Comparison of ENCODE assay signal across 24 cellular contexts in the genomic region with DNA sequence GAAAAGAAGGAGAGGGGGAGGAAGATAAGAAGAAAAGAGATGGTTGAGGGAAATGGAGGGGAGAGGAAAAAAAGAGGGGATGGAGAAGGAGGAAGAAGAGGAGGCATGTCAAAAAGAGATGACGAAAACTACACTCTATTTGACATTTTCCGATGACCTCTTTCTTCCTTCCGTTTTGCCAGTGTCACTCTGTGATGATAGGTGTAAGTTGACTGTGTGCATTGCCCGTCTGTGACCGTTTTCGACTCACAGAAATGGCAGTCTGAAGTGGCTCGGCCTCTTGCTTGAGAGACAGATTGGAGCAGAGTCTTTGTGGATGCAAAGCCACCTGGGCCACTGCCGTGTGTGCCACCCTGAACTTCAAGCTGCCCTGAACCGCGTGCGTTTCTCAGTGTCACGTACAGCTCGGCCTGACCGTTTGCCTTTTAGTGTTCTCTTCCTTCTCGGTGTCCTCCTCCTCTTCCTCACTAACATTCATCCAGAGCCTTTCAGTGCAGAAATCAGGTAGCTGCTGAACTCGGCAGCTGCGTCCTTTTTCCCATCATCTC. TPM values are rescaled to one million over a fixed set of nuclear protein-coding genes. Genes with fewer than 3 reads are reported as not detected.
A peak's percentile ranks its signal among the peaks of the same experiment; 100 is the strongest.
DNase-seq lines count a peak whose midpoint lies in the region; ATAC-seq, FAIRE-seq and TF ChIP-seq lines count a peak whose summit lies in the region.
"Had no signal": no experiment of that assay in that cellular context is flagged by ENCODE, and none has a peak within 500 bp of the region (broad histone marks: within the 10 kb centered on the region; RNA-seq: fewer than 3 reads in every experiment).

No MANE protein-coding gene starts in this region.

- H3K27ac Mint-ChIP-seq in stimulated activated naive CD8-positive, alpha-beta T cell treated with anti-CD3 and anti-CD28 coated beads, Interleukin-15, Interleukin-2, amounts not matched to agents 100 ng/mL and 50 ng/mL, for 24 hours, result peak overlapping the region; percentile 55
- H3K27ac Mint-ChIP-seq in stimulated activated naive CD8-positive, alpha-beta T cell treated with anti-CD3 and anti-CD28 coated beads, Interleukin-15, amount 100 ng/mL, for 72 hours, result peak overlapping the region in 1 of 2 donors; percentile 15
- peak overlapping the region; percentile 52 for H3K27ac Mint-ChIP-seq in activated CD4-positive, alpha-beta memory T cell treated with anti-CD3 and anti-CD28 coated beads for 36 hours

- WGBS in esophagus squamous epithelium, 2 donors, result 79 to 88% methylated on average over 17 of the region's 17 CpGs
- WGBS in pancreas, 2 donors, result 90% methylated on average over 17 of the region's 17 CpGs

- H3K4me1 ChIP-seq in esophagus squamous epithelium (peaks cover 5 to 63% (median 35%) of the 10 kb centered on the region in 3 donors), pancreas (peaks cover 0 to 6% (median 0%) of the 10 kb centered on the region in 3 donors)

- no peak for DNase-seq in stimulated activated naive CD8-positive, alpha-beta T cell treated with anti-CD3 and anti-CD28 coated beads, Interleukin-15, amount 100 ng/mL, for 72 hours
- DNase-seq in activated CD4-positive, alpha-beta memory T cell treated with anti-CD3 and anti-CD28 coated beads for 36 hours, result no peak
- DNase-seq in esophagus squamous epithelium (lab: John Stamatoyannopoulos, UW) (no peak), pancreas (no peak), HUDEP-2 (lab: John Stamatoyannopoulos, UW; ENCODE audit: unreplicated experiment in 76 of 76) (no peak), Kasumi-1 (lab: John Stamatoyannopoulos, UW) (no peak)
- DNase-seq: activated CD8-positive, alpha-beta memory T cell treated with anti-CD3 and anti-CD28 coated beads for 24 hours; central memory CD4-positive, alpha-beta T cell; DMS153; dorsolateral prefrontal cortex; erythroblast; foreskin melanocyte; mucosa of descending colon; NCI-H1092 treated with DMSO at 0.1 percent for 48 hours; NCI-H1930; NCI-H2227 treated with DMSO at 0.1 percent for 48 hours; right cardiac atrium; stimulated activated CD4-positive, alpha-beta T cell treated with anti-CD3 and anti-CD28 coated beads, Interleukin-4, amount 100 ng/mL, for 24 hours; stimulated activated naive CD4-positive, alpha-beta T cell treated with Interleukin-2 at 50 U/mL for 16 hours had no signal

- H3K36me3 ChIP-seq in esophagus squamous epithelium (peaks cover 12 to 78% (median 22%) of the 10 kb centered on the region in 3 donors), pancreas (no peaks in the 10 kb centered on the region)

- H3K4me3 ChIP-seq in esophagus squamous epithelium (no peak overlapping the region), pancreas (no peak overlapping the region)
- H3K4me3 ChIP-seq: dorsolateral prefrontal cortex, mucosa of descending colon had no signal

- H3K27ac ChIP-seq in esophagus squamous epithelium (peak overlapping the region in 3 of 4 donors; percentile 27 to 45 (median 38)), pancreas (no peak overlapping the region)

- no peak for FAIRE-seq in pancreas (lab: Jason Lieb, UNC)
- FAIRE-seq: astrocyte, islet of Langerhans had no signal

- peaks cover 46% of the 10 kb centered on the region for H3K36me3 Mint-ChIP-seq in stimulated activated naive CD8-positive, alpha-beta T cell treated with anti-CD3 and anti-CD28 coated beads, Interleukin-15, Interleukin-2, amounts not matched to agents 100 ng/mL and 50 ng/mL, for 24 hours (ENCODE audit: low read depth)
- peaks cover 52% of the 10 kb centered on the region for H3K36me3 Mint-ChIP-seq in activated CD4-positive, alpha-beta memory T cell treated with anti-CD3 and anti-CD28 coated beads for 36 hours

- no peaks in the 10 kb centered on the region for H3K27me3 Mint-ChIP-seq in stimulated activated naive CD8-positive, alpha-beta T cell treated with anti-CD3 and anti-CD28 coated beads, Interleukin-15, Interleukin-2, amounts not matched to agents 100 ng/mL and 50 ng/mL, for 24 hours
- no peaks in the 10 kb centered on the region for H3K27me3 Mint-ChIP-seq in stimulated activated naive CD8-positive, alpha-beta T cell treated with anti-CD3 and anti-CD28 coated beads, Interleukin-15, amount 100 ng/mL, for 72 hours
- no peaks in the 10 kb centered on the region for H3K27me3 Mint-ChIP-seq in activated CD4-positive, alpha-beta memory T cell treated with anti-CD3 and anti-CD28 coated beads for 36 hours

- TF ChIP-seq CTCF in esophagus squamous epithelium (IDR thresholded peaks at IDR 0.05), result no peak
- TF ChIP-seq CTCF in pancreas (IDR thresholded peaks at IDR 0.05), result no peak

- no peaks in the 10 kb centered on the region for H3K9me3 ChIP-seq in esophagus squamous epithelium
- no peaks in the 10 kb centered on the region for H3K9me3 ChIP-seq in pancreas
- H3K9me3 ChIP-seq: mucosa of descending colon had no signal

- POLR2A ChIA-PET in activated CD4-positive, alpha-beta memory T cell treated with anti-CD3 and anti-CD28 coated beads for 36 hours (lab: Charles Lee), result no interaction called here

- H3K27me3 ChIP-seq in esophagus squamous epithelium (no peaks in the 10 kb centered on the region), pancreas (no peaks in the 10 kb centered on the region)
- H3K27me3 ChIP-seq: dorsolateral prefrontal cortex had no signal

- no peaks in the 10 kb centered on the region for H3K9me3 Mint-ChIP-seq in stimulated activated naive CD8-positive, alpha-beta T cell treated with anti-CD3 and anti-CD28 coated beads, Interleukin-15, Interleukin-2, amounts not matched to agents 100 ng/mL and 50 ng/mL, for 24 hours
- H3K9me3 Mint-ChIP-seq in stimulated activated naive CD8-positive, alpha-beta T cell treated with anti-CD3 and anti-CD28 coated beads, Interleukin-15, amount 100 ng/mL, for 72 hours, result no peaks in the 10 kb centered on the region
- H3K9me3 Mint-ChIP-seq in activated CD4-positive, alpha-beta memory T cell treated with anti-CD3 and anti-CD28 coated beads for 36 hours, result peaks cover 2% of the 10 kb centered on the region
- H3K9me3 Mint-ChIP-seq: activated naive CD4-positive, alpha-beta T cell treated with anti-CD3 and anti-CD28 coated beads, Interleukin-2, amount 50 U/mL, for 72 hours; neural crest cell had no signal

- no peak for ATAC-seq in stimulated activated naive CD8-positive, alpha-beta T cell treated with anti-CD3 and anti-CD28 coated beads, Interleukin-15, amount 100 ng/mL, for 72 hours
- no peak for ATAC-seq in pancreas

- no peak overlapping the region for H3K4me3 Mint-ChIP-seq in stimulated activated naive CD8-positive, alpha-beta T cell treated with anti-CD3 and anti-CD28 coated beads, Interleukin-15, Interleukin-2, amounts not matched to agents 100 ng/mL and 50 ng/mL, for 24 hours
- H3K4me3 Mint-ChIP-seq in stimulated activated naive CD8-positive, alpha-beta T cell treated with anti-CD3 and anti-CD28 coated beads, Interleukin-15, amount 100 ng/mL, for 72 hours, result no peak overlapping the region
- no peak overlapping the region for H3K4me3 Mint-ChIP-seq in activated CD4-positive, alpha-beta memory T cell treated with anti-CD3 and anti-CD28 coated beads for 36 hours
- H3K4me3 Mint-ChIP-seq: neural crest cell had no signal

- no peak for TF ChIP-seq POLR2A in esophagus squamous epithelium (IDR thresholded peaks at IDR 0.05)

- intact Hi-C loops in activated CD4-positive, alpha-beta memory T cell treated with anti-CD3 and anti-CD28 coated beads for 36 hours (cut with micrococcal nuclease), result no loop called here
- intact Hi-C loops in esophagus squamous epithelium (cut with DNase I) (no loop called here), pancreas (cut with DNase I) (no loop called here)

- CTCF ChIA-PET in activated CD4-positive, alpha-beta memory T cell treated with anti-CD3 and anti-CD28 coated beads for 36 hours (lab: Charles Lee), result interaction anchor here (1.0 kb wide), 1 partner anchor 289 kb away, joined by 3 read pairs; no protein-coding TSS in a partner anchor

- H3K4me1 Mint-ChIP-seq in stimulated activated naive CD8-positive, alpha-beta T cell treated with anti-CD3 and anti-CD28 coated beads, Interleukin-15, Interleukin-2, amounts not matched to agents 100 ng/mL and 50 ng/mL, for 24 hours (ENCODE audit: low read depth), result peaks cover 22% of the 10 kb centered on the region
- H3K4me1 Mint-ChIP-seq in stimulated activated naive CD8-positive, alpha-beta T cell treated with anti-CD3 and anti-CD28 coated beads, Interleukin-15, amount 100 ng/mL, for 72 hours, result peaks cover 31% of the 10 kb centered on the region
- peaks cover 51% of the 10 kb centered on the region for H3K4me1 Mint-ChIP-seq in activated CD4-positive, alpha-beta memory T cell treated with anti-CD3 and anti-CD28 coated beads for 36 hours (ENCODE audit: low read depth)
- H3K4me1 Mint-ChIP-seq: neural crest cell had no signal

RNA-seq across cellular contexts. Expression of gene ELK3, which starts 32.7 kb away (rescaled TPM):
- total RNA-seq in activated CD4-positive, alpha-beta memory T cell treated with anti-CD3 and anti-CD28 coated beads for 36 hours, result 10 to 100 TPM; 23.9 to 24.1 TPM
- total RNA-seq in esophagus squamous epithelium (10 to 100 TPM; 24.8 to 44.0 (median 34.8) TPM), pancreas (10 to 100 TPM in 1 of 6 donors, 1 to 10 TPM in 5; 4.0 to 12.9 (median 7.2) TPM)
- 1 to 10 TPM; 2.9 to 4.4 TPM for polyA plus RNA-seq in pancreas

Comparison
In these comparisons a context has a peak if more than half of its experiments do, and no peak if none do; other contexts are left out.
1. H3K27ac ChIP-seq: peak in esophagus squamous epithelium (3 of 4); none in pancreas (0 of 4).